ENCODE assay signal across 1 cellular context in the genomic region with DNA sequence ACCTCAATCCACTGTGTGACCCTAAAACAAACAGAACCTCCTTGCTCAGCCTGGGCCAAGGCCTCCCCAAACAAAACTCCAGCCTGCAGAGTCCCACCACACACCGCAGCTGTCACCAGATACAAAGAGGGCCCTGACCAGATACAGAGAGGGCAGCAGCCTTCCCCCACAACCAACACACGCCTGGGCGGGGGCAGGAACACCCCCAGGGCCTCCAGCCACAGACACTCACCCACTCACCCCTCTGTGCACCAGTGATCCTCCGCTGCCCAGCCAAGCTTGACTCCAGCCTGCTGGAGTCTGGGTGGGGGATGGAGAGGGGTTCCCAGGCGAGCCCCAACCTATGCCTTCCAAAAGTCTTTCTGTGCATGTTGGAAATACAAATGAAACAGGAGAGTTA.
TF ChIP-seq lines count a peak whose summit lies in the region.

No MANE protein-coding gene starts in this region.

TF ChIP-seq in SK-N-SH, 30 proteins besides CTCF, POLR2A, EP300 and RAD21:
- no peak for TF ChIP-seq SMC3 (IDR thresholded peaks at IDR 0.05; ENCODE audit: low read depth, low read length)
- TF ChIP-seq POLR2AphosphoS5 (IDR thresholded peaks at IDR 0.05; ENCODE audit: low read depth, low read length): no peak
- TF ChIP-seq JUND (IDR thresholded peaks at IDR 0.05): no peak
- TF ChIP-seq NFIC (IDR thresholded peaks at IDR 0.05; ENCODE audit: borderline replicate concordance): no peak
TF ChIP-seq in SK-N-SH: peak in this region for 0.
